24 cellular contexts compared by ENCODE assay signal in genomic region chr4:95537181-95537580, GRCh38. TPM values are rescaled to one million over a fixed set of nuclear protein-coding genes. Genes with fewer than 3 reads are reported as not detected.
DNase-seq lines count a peak whose midpoint lies in the region; ATAC-seq, FAIRE-seq and TF ChIP-seq lines count a peak whose summit lies in the region.
"Had no signal": no experiment of that assay in that cellular context is flagged by ENCODE, and none has a peak within 500 bp of the region (broad histone marks: within the 10 kb centered on the region; RNA-seq: fewer than 3 reads in every experiment).

No MANE protein-coding gene starts in this region.

- RAD21 ChIA-PET in GM12878 (lab: Charles Lee; ENCODE audit: unreplicated experiment): interaction anchor here (1.4 to 2.9 kb wide), 2 partner anchors 11 to 13 kb away, joined by 4 to 16 read pairs; partner anchors contain the start of gene UNC5C

- ATAC-seq in GM12878 (peak; percentile 46), HG02759 (IDR thresholded peaks at IDR 0.05; ENCODE audit: unreplicated experiment) (no peak)
- ATAC-seq in activated T-helper 17 cell treated with anti-CD3 and anti-CD28 coated beads, Interleukin-2, amount 50 U/mL, for 72 hours (replicated peaks): no peak
- ATAC-seq: right lobe of liver; stimulated activated naive CD8-positive, alpha-beta T cell treated with anti-CD3 and anti-CD28 coated beads, Interleukin-15, Interleukin-2, amounts not matched to agents 100 U/mL and 50 U/mL, for 24 hours had no signal

- intact Hi-C loops in GM12878 (cut with micrococcal nuclease; ENCODE audit: unreplicated experiment) (no loop called here), spleen (cut with DNase I; ENCODE audit: low total_unique reads) (no loop called here)

- POLR2A ChIA-PET in HEK293T (lab: Yijun Ruan, JAX): interaction anchor here (2.7 kb wide), 1 partner anchor 11 kb away, joined by 15 read pairs; the partner anchor contains the start of gene UNC5C
- POLR2A ChIA-PET in GM12878 (lab: Charles Lee): interaction anchor here (0.7 to 0.8 kb wide), 2 partner anchors 10 to 13 kb away, joined by 3 to 4 read pairs; no protein-coding TSS in a partner anchor

- CTCF ChIA-PET in HEK293T (lab: Yijun Ruan, JAX): interaction anchor here (1.0 kb wide), 1 partner anchor 12 kb away, joined by 3 read pairs; the partner anchor contains the start of gene UNC5C
- CTCF ChIA-PET in GM12878 (lab: Yijun Ruan, JAX): interaction anchor here (1.3 kb wide), 2 partner anchors 13 to 23 kb away, joined by 3 read pairs; no protein-coding TSS in a partner anchor

- H3K4me3 ChIP-seq in GM12878 (no peak overlapping the region), hepatocyte (no peak overlapping the region), spleen (no peak overlapping the region), GM23248 (no peak overlapping the region)
- H3K4me3 ChIP-seq: right lobe of liver had no signal

- no peaks in the 10 kb centered on the region for H3K36me3 ChIP-seq in GM12878 (ENCODE audit: control insufficient read depth in 2 of 2, insufficient read depth in 2 of 2, low read length in 1 of 2)
- no peaks in the 10 kb centered on the region for H3K36me3 ChIP-seq in hepatocyte (replicated peaks; ENCODE audit: insufficient read depth, low read depth)
- H3K36me3 ChIP-seq in spleen: no peaks in the 10 kb centered on the region
- no peaks in the 10 kb centered on the region for H3K36me3 ChIP-seq in GM23248 (ENCODE audit: low read depth)
- H3K36me3 ChIP-seq: neutrophil, right lobe of liver had no signal

- H3K27me3 Mint-ChIP-seq in activated T-helper 17 cell treated with anti-CD3 and anti-CD28 coated beads, Interleukin-2, amount 50 U/mL, for 72 hours: peaks cover 8% of the 10 kb centered on the region
- H3K27me3 Mint-ChIP-seq: activated CD4-positive, alpha-beta memory T cell treated with anti-CD3 and anti-CD28 coated beads, Interleukin-2, amount 10 ng/mL, durations not matched to agents 7 days and 5 days had no signal

- H4K20me1 ChIP-seq in GM12878 (ENCODE audit: control insufficient read depth, insufficient read depth) (no peaks in the 10 kb centered on the region), hepatocyte (ENCODE audit: insufficient read depth, poor library complexity, severe bottlenecking) (no peaks in the 10 kb centered on the region), GM23248 (ENCODE audit: insufficient read depth) (no peaks in the 10 kb centered on the region)

- no peaks in the 10 kb centered on the region for H3K36me3 Mint-ChIP-seq in activated T-helper 17 cell treated with anti-CD3 and anti-CD28 coated beads, Interleukin-2, amount 50 U/mL, for 72 hours (ENCODE audit: low read depth)
- H3K36me3 Mint-ChIP-seq: activated naive CD8-positive, alpha-beta T cell had no signal

- DNase-seq in HEK293T (ENCODE audit: extremely low spot score): no peak
- DNase-seq in GM12878 (ENCODE audit: low read depth, low spot score): no peak
- DNase-seq in hepatocyte (ENCODE audit: low spot score): no peak
- DNase-seq in spleen: no peak
- no peak for DNase-seq in midbrain (lab: John Stamatoyannopoulos, UW)
- no peak for DNase-seq in GM23248
- DNase-seq: activated CD4-positive, alpha-beta memory T cell treated with anti-CD3 and anti-CD28 coated beads, Interleukin-2, amount 10 ng/mL, durations not matched to agents 7 days and 5 days; activated T-cell treated with anti-CD3 and anti-CD28 coated beads, Interleukin-2, amount 50 U/mL, for 1 hour; COR-L47; effector CD4-positive, alpha-beta T cell; islet precursor cell; NCI-H1694 treated with DMSO at 0.1 percent for 48 hours; NCI-H226; right lobe of liver; stimulated activated naive CD8-positive, alpha-beta T cell treated with anti-CD3 and anti-CD28 coated beads, Interleukin-15, Interleukin-2, amounts not matched to agents 100 U/mL and 50 U/mL, for 24 hours had no signal

- H3K4me1 ChIP-seq in GM12878 (ENCODE audit: control insufficient read depth, insufficient read depth, low read length): no peaks in the 10 kb centered on the region
- peaks cover 5% of the 10 kb centered on the region for H3K4me1 ChIP-seq in hepatocyte (ENCODE audit: insufficient read depth)
- H3K4me1 ChIP-seq in spleen: no peaks in the 10 kb centered on the region
- no peaks in the 10 kb centered on the region for H3K4me1 ChIP-seq in GM23248 (ENCODE audit: insufficient read depth)
- H3K4me1 ChIP-seq: right lobe of liver had no signal

- H3K27ac ChIP-seq in GM12878 (ENCODE audit: control insufficient read depth, insufficient read depth): no peak overlapping the region
- H3K27ac ChIP-seq in hepatocyte: peak overlapping the region; percentile 47
- H3K27ac ChIP-seq in spleen: peak overlapping the region in 5 of 8 donors; percentile 4 to 42 (median 33)
- no peak overlapping the region for H3K27ac ChIP-seq in GM23248
- H3K27ac ChIP-seq: neutrophil, right lobe of liver, RWPE1, VCaP had no signal

- WGBS in GM12878 (ENCODE audit: insufficient coverage, insufficient replicate concordance, low lambda C conversion rate, missing lambda C conversion rate): 40% methylated on average over 8 of the region's 8 CpGs
- 48% methylated on average over 8 of the region's 8 CpGs for WGBS in hepatocyte (ENCODE audit: low lambda C conversion rate, missing lambda C conversion rate)
- WGBS in spleen, 5 donors: 63 to 75% (median 66%) methylated on average over 8 of the region's 8 CpGs
- 27 to 34% methylated on average over 8 of the region's 8 CpGs for WGBS in GM23248 (ENCODE audit: low coverage in 1 of 2, low lambda C conversion rate in 2 of 2, missing lambda C conversion rate in 2 of 2), 2 experiments

- no peaks in the 10 kb centered on the region for H3K79me2 ChIP-seq in GM12878 (ENCODE audit: control insufficient read depth, insufficient read depth, low read length)
- peaks cover 28% of the 10 kb centered on the region for H3K79me2 ChIP-seq in hepatocyte
- H3K79me2 ChIP-seq in GM23248 (ENCODE audit: insufficient read depth): no peaks in the 10 kb centered on the region

- no peak for TF ChIP-seq POLR2A in GM12878 (IDR thresholded peaks at IDR 0.05; ENCODE audit: low read depth, low read length)
- no peak for TF ChIP-seq POLR2A in spleen (IDR thresholded peaks at IDR 0.05)

- TF ChIP-seq CTCF in GM12878 (IDR thresholded peaks at IDR 0.05 in 2 of 3, conservative IDR thresholded peaks at IDR 0.05 in 1 of 3; ENCODE audit: control insufficient read depth in 2 of 3, extremely low read depth in 1 of 3, insufficient read depth in 1 of 3, low read depth in 3 of 3, low read length in 3 of 3) (no peak), hepatocyte (IDR thresholded peaks at IDR 0.05; ENCODE audit: poor library complexity) (no peak), spleen (IDR thresholded peaks at IDR 0.05 in 8 of 11, conservative IDR thresholded peaks at IDR 0.05 in 3 of 11) (no peak)

- no peaks in the 10 kb centered on the region for H3K27me3 ChIP-seq in GM12878 (replicated peaks in 1 of 2; ENCODE audit: control insufficient read depth in 2 of 2, insufficient read depth in 2 of 2, low read length in 1 of 2)
- no peaks in the 10 kb centered on the region for H3K27me3 ChIP-seq in hepatocyte
- no peaks in the 10 kb centered on the region for H3K27me3 ChIP-seq in spleen (replicated peaks in 1 of 7)
- H3K27me3 ChIP-seq in GM23248 (replicated peaks; ENCODE audit: insufficient read depth): no peaks in the 10 kb centered on the region
- H3K27me3 ChIP-seq: neutrophil, right lobe of liver had no signal

- H3K9ac ChIP-seq in GM12878 (ENCODE audit: control insufficient read depth, insufficient read depth, low read length): no peak overlapping the region
- no peak overlapping the region for H3K9ac ChIP-seq in GM23248

- no peaks in the 10 kb centered on the region for H3K4me1 Mint-ChIP-seq in activated T-helper 17 cell treated with anti-CD3 and anti-CD28 coated beads, Interleukin-2, amount 50 U/mL, for 72 hours
- H3K4me1 Mint-ChIP-seq: activated CD4-positive, alpha-beta memory T cell treated with anti-CD3 and anti-CD28 coated beads, Interleukin-2, amount 10 ng/mL, durations not matched to agents 7 days and 5 days had no signal

- BruUV-seq in GM12878 (replicated peaks; lab: Mats Ljungman, UMichigan): no TSS peak

- H3K4me3 Mint-ChIP-seq in activated T-helper 17 cell treated with anti-CD3 and anti-CD28 coated beads, Interleukin-2, amount 50 U/mL, for 72 hours: no peak overlapping the region
- H3K4me3 Mint-ChIP-seq: activated CD4-positive, alpha-beta memory T cell treated with anti-CD3 and anti-CD28 coated beads, Interleukin-2, amount 10 ng/mL, durations not matched to agents 7 days and 5 days; activated naive CD8-positive, alpha-beta T cell had no signal

- no peaks in the 10 kb centered on the region for H3K9me3 Mint-ChIP-seq in activated T-helper 17 cell treated with anti-CD3 and anti-CD28 coated beads, Interleukin-2, amount 50 U/mL, for 72 hours
- H3K9me3 Mint-ChIP-seq: activated CD4-positive, alpha-beta memory T cell treated with anti-CD3 and anti-CD28 coated beads, Interleukin-2, amount 10 ng/mL, durations not matched to agents 7 days and 5 days had no signal

- in situ Hi-C loops in GM12878 (cut with MboI) (no loop called here), GM23248 (cut with MboI) (no loop called here)

- H3F3A ChIP-seq in GM23248 (ENCODE audit: insufficient read depth): no peaks in the 10 kb centered on the region

- SMC1A ChIA-PET in GM12878 (lab: Charles Lee; ENCODE audit: uncharacterized antibody, unreplicated experiment): interaction anchor here (0.8 to 11.7 kb wide), 7 partner anchors 8 to 27 kb away, joined by 3 to 131 read pairs (median 4); no protein-coding TSS in a partner anchor

- 0 out of 4 replicates have a peak, but pooled peaks of 1 of the 2 experiments have one; percentile 26 for TF ChIP-seq EP300 in GM12878 (IDR thresholded peaks at IDR 0.05; ENCODE audit: borderline replicate concordance in 1 of 2, control insufficient read depth in 1 of 2, low read depth in 2 of 2, low read length in 2 of 2)

- no peak overlapping the region for H3K4me2 ChIP-seq in GM12878 (ENCODE audit: control insufficient read depth, insufficient read depth)
- peak overlapping the region; percentile 59 for H3K4me2 ChIP-seq in hepatocyte
- H3K4me2 ChIP-seq in GM23248 (ENCODE audit: unreplicated experiment): no peak overlapping the region

- H2AFZ ChIP-seq in GM12878 (ENCODE audit: control insufficient read depth, low read depth, low read length) (no peak overlapping the region), hepatocyte (no peak overlapping the region), GM23248 (no peak overlapping the region)

- FAIRE-seq in GM12878 (lab: Jason Lieb, UNC): no peak
- FAIRE-seq: GM18507, H1 had no signal

- H3K9me2 ChIP-seq in hepatocyte (replicated peaks; ENCODE audit: insufficient read depth) (no peaks in the 10 kb centered on the region), GM23248 (ENCODE audit: insufficient read depth) (no peaks in the 10 kb centered on the region)

- H3K9me3 ChIP-seq in GM12878 (replicated peaks; ENCODE audit: control insufficient read depth, insufficient read depth, low read length): no peaks in the 10 kb centered on the region
- no peaks in the 10 kb centered on the region for H3K9me3 ChIP-seq in hepatocyte (ENCODE audit: low read depth)
- H3K9me3 ChIP-seq in spleen: no peaks in the 10 kb centered on the region
- H3K9me3 ChIP-seq in GM23248 (ENCODE audit: low read depth): no peaks in the 10 kb centered on the region
- H3K9me3 ChIP-seq: neutrophil, right lobe of liver had no signal

- no peak overlapping the region for H3K27ac Mint-ChIP-seq in activated T-helper 17 cell treated with anti-CD3 and anti-CD28 coated beads, Interleukin-2, amount 50 U/mL, for 72 hours
- H3K27ac Mint-ChIP-seq: activated CD4-positive, alpha-beta memory T cell treated with anti-CD3 and anti-CD28 coated beads, Interleukin-2, amount 10 ng/mL, durations not matched to agents 7 days and 5 days; activated naive CD8-positive, alpha-beta T cell had no signal

- TF ChIP-seq RAD21 in GM12878 (IDR thresholded peaks at IDR 0.05; ENCODE audit: insufficient read depth, low read depth, low read length): no peak

RNA-seq across cellular contexts. Expression of gene UNC5C, which starts 11.6 kb away (rescaled TPM):
- 1.3 and 2.3 TPM in 2 replicates for total RNA-seq in GM12878 (2013; cell fraction: nucleolus; rRNA removed)
- total RNA-seq in GM12878 (2014; rRNA removed): 0.11 and 0.27 TPM in 2 replicates
- total RNA-seq in GM12878 (2014; rRNA removed; fragmentation: Illumina TruSeq; extraction: Trizol): 0.13 and 0.18 TPM in 2 replicates
- total RNA-seq in GM12878 (2021): 0.48 and 0.64 TPM in 2 replicates
- not detected for polyA plus RNA-seq in GM12878 (2011; ENCODE audit: low read depth)
- 1.5 and 2.0 TPM in 2 replicates for polyA plus RNA-seq in GM12878 (2011; rRNA removed)
- polyA plus RNA-seq in GM12878 (2011; cell fraction: cytosol; rRNA removed): 2.6 and 3.1 TPM in 2 replicates
- polyA plus RNA-seq in GM12878 (2011; cell fraction: nucleus; rRNA removed): 5.9 TPM in 2 replicates
- polyA plus RNA-seq in GM12878 (2012): 0.06 TPM in 1 of 2 replicates, not detected in the other
- polyA plus RNA-seq in GM12878 (2014; fragmentation: Illumina TruSeq; extraction: Trizol): 0.03 and 0.15 TPM in 2 replicates
- under 1 TPM in 1 of 2 experiments, not detected in 1; 0.02 TPM for polyA plus RNA-seq in GM12878 (2014; fragmentation: Nextera tagmentation; extraction: Ambion mirVana)
- 0.13 and 0.20 TPM in 2 replicates for polyA plus RNA-seq in GM12878 (2014; rRNA removed)
- polyA plus RNA-seq in GM12878 (2016; fragmentation: Nextera tagmentation; extraction: Ambion mirVana): under 1 TPM; 0.13 to 0.36 TPM
- 6.2 and 7.4 TPM in 2 replicates for polyA minus RNA-seq in GM12878 (2011; rRNA and poly(A)+ RNA removed)
- 1.1 and 2.6 TPM in 2 replicates for polyA minus RNA-seq in GM12878 (2011; cell fraction: cytosol; rRNA and poly(A)+ RNA removed)
- polyA minus RNA-seq in GM12878 (2011; cell fraction: nucleus; rRNA and poly(A)+ RNA removed): 11.8 and 26.1 TPM in 2 replicates
- 15.9 and 16.0 TPM in 2 replicates for total RNA-seq in hepatocyte
- polyA plus RNA-seq in hepatocyte: 3.5 and 6.9 TPM in 2 replicates
- 10 to 100 TPM in 4 of 7 donors, 1 to 10 TPM in 3; 7.5 to 15.7 (median 13.1) TPM for total RNA-seq in spleen
- under 1 TPM; 0.43 to 0.80 (median 0.61) TPM for polyA plus RNA-seq in spleen
- total RNA-seq in activated T-helper 17 cell treated with anti-CD3 and anti-CD28 coated beads, Interleukin-2, amount 50 U/mL, for 72 hours: under 1 TPM in 1 of 2 donors, not detected in 1; 0.13 TPM
- total RNA-seq in GM23248 (2014; rRNA removed; shearing (Covaris generic)): not detected in 2 replicates
- polyA plus RNA-seq in GM23248 (2016; fragmentation: Nextera tagmentation; extraction: Ambion mirVana): not detected in 2 replicates
- total RNA-seq: activated CD4-positive, alpha-beta memory T cell treated with anti-CD3 and anti-CD28 coated beads, Interleukin-2, amount 10 ng/mL, durations not matched to agents 7 days and 5 days; Daoy had no signal

Comparison
In these comparisons a context has a peak if more than half of its experiments do, and no peak if none do; other contexts are left out.
1. H3K27ac ChIP-seq: peak in hepatocyte (single experiment) and spleen (5 of 8); none in GM12878 (single experiment) and GM23248 (single experiment).